Comparison of ENCODE assay signal across 15 cellular contexts in the genomic region with DNA sequence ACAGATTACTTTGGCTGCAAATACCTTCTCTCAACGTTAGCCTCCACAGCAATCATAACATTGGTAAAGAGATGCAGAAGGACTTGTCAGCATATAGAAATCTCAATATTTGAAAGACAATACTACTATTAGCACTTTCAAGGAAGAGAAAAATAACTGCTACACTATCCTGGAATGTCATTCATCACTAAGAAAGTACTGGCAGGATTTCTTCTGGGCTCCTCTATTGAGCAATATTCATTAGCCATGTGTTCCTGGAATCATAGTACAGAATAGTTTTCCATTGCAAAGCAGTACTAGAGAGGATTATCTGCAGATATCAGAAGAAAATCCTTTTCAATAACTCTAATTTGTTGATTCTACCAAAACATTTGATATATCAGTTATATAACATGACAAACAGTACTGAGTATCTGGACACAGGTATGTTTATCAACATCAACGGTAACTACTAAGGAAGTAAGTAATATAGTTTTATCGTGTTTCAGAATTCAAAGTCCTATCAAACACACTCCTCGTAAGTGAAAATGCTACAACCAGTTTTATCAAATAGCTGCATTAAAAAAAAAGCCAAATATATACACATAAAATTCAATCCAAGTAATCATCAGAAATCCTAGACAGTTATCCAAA. TPM values are rescaled to one million over a fixed set of nuclear protein-coding genes. Genes with fewer than 3 reads are reported as not detected.
DNase-seq lines count a peak whose midpoint lies in the region; ATAC-seq, FAIRE-seq and TF ChIP-seq lines count a peak whose summit lies in the region.
"Had no signal": no experiment of that assay in that cellular context is flagged by ENCODE, and none has a peak within 500 bp of the region (broad histone marks: within the 10 kb centered on the region; RNA-seq: fewer than 3 reads in every experiment).

No MANE protein-coding gene starts in this region.

- no peak for FAIRE-seq in H54 (lab: Jason Lieb, UNC)

- DNase-seq in GM04503 (ENCODE audit: low read depth) = peak; percentile 21
- DNase-seq in astrocyte of the hippocampus (ENCODE audit: low read depth, low spot score) = peak; percentile 26
- no peak for DNase-seq in right cardiac atrium
- no peak for DNase-seq in psoas muscle
- DNase-seq in H54 (ENCODE audit: insufficient read length, low spot score) = no peak
- DNase-seq in activated T-cell treated with anti-CD3 and anti-CD28 coated beads, Interleukin-2, amount 50 U/mL, for 1 hour = no peak
- DNase-seq: COR-L47; cortex of kidney; hippocampal formation; naive thymus-derived CD4-positive, alpha-beta T cell; NCI-H1048; NCI-H526 treated with DMSO at 0.1 percent for 48 hours; SIG-M5 had no signal

- ATAC-seq in right cardiac atrium = peak; percentile 83 to 84
- peak; percentile 71 to 98 (median 87) for ATAC-seq in psoas muscle
- ATAC-seq in HG03378 (IDR thresholded peaks at IDR 0.05; ENCODE audit: unreplicated experiment) = no peak
- ATAC-seq in GM21381 (IDR thresholded peaks at IDR 0.05; ENCODE audit: unreplicated experiment) = no peak
- ATAC-seq: naive thymus-derived CD4-positive, alpha-beta T cell had no signal

- peaks cover 0 to 19% of the 10 kb centered on the region in 2 donors for H3K36me3 ChIP-seq in psoas muscle (ENCODE audit: insufficient read depth in 1 of 2, low read depth in 1 of 2)

- no peak for TF ChIP-seq CTCF in psoas muscle (IDR thresholded peaks at IDR 0.05)

- intact Hi-C loops in right cardiac atrium (cut with DNase I) = no loop called here
- intact Hi-C loops in psoas muscle (cut with DNase I) = no loop called here

- 61% methylated on average over 4 of the region's 4 CpGs for WGBS in right cardiac atrium
- 47 to 59% (median 48%) methylated on average over 4 of the region's 4 CpGs for WGBS in psoas muscle, 3 donors

- no peaks in the 10 kb centered on the region for H3K27me3 ChIP-seq in right cardiac atrium (ENCODE audit: control insufficient read depth, insufficient read depth)
- no peaks in the 10 kb centered on the region for H3K27me3 ChIP-seq in psoas muscle (ENCODE audit: insufficient read depth in 3 of 3, low read length in 2 of 3)

- TF ChIP-seq POLR2A in H54 (IDR thresholded peaks at IDR 0.05; ENCODE audit: low read depth, low read length) = no peak

- H3K27ac ChIP-seq in right cardiac atrium (ENCODE audit: low read length) = no peak overlapping the region
- H3K27ac ChIP-seq in psoas muscle = no peak overlapping the region

- H3K9me3 ChIP-seq in right cardiac atrium (ENCODE audit: control insufficient read depth, low read length) (no peaks in the 10 kb centered on the region), psoas muscle (no peaks in the 10 kb centered on the region)

- H3K4me3 ChIP-seq in right cardiac atrium (ENCODE audit: low read length) (no peak overlapping the region), psoas muscle (no peak overlapping the region)

- H3K4me1 ChIP-seq in right cardiac atrium (ENCODE audit: control insufficient read depth, insufficient read depth, low read length) (no peaks in the 10 kb centered on the region), psoas muscle (peaks cover 31% of the 10 kb centered on the region)

RNA-seq across cellular contexts. Expression of a gene that starts 27.3 kb away (rescaled TPM):
- total RNA-seq in right cardiac atrium = 10 to 100 TPM; 21.0 to 29.3 (median 25.4) TPM
- 12.9 TPM for polyA plus RNA-seq in right cardiac atrium
- total RNA-seq in psoas muscle = 10 to 100 TPM; 14.4 to 19.2 (median 17.6) TPM
- 10 to 100 TPM in 1 of 3 donors, 1 to 10 TPM in 2; 6.4 to 11.2 (median 8.8) TPM for polyA plus RNA-seq in psoas muscle

Comparison
In these comparisons a context has a peak if more than half of its experiments do, and no peak if none do; other contexts are left out.
1. DNase-seq: peak in GM04503 (single experiment) and astrocyte of the hippocampus (single experiment); none in right cardiac atrium (0 of 3), psoas muscle (0 of 2), H54 (single experiment) and activated T-cell treated with anti-CD3 and anti-CD28 coated beads, Interleukin-2, amount 50 U/mL, for 1 hour (single experiment).
2. ATAC-seq: peak in right cardiac atrium (2 of 2) and psoas muscle (4 of 4); none in HG03378 (single experiment) and GM21381 (single experiment).